8 cellular contexts compared by ENCODE assay signal in genomic region chr9:114322831-114323531, GRCh38. TPM values are rescaled to one million over a fixed set of nuclear protein-coding genes. Genes with fewer than 3 reads are reported as not detected.
DNase-seq lines count a peak whose midpoint lies in the region; ATAC-seq, FAIRE-seq and TF ChIP-seq lines count a peak whose summit lies in the region.
"Not testable (repeated sequence)": the region's sequence is repeated elsewhere in the genome, so short reads cannot be mapped to it uniquely, and the experiment has no call there.
"Had no signal": no experiment of that assay in that cellular context is flagged by ENCODE, and none has a peak within 500 bp of the region (broad histone marks: within the 10 kb centered on the region; RNA-seq: fewer than 3 reads in every experiment).

Gene ORM1 (plus strand): TSS chr9:114323098. CDS start chr9:114323134, 36 bp downstream.

- POLR2A ChIA-PET in K562 (lab: Yijun Ruan, JAX): interaction anchor here (0.7 kb wide), 1 partner anchor 18 kb away, joined by 4 read pairs; no protein-coding TSS in a partner anchor
- POLR2A ChIA-PET in HepG2 (lab: Yijun Ruan, JAX): interaction anchor here (1.2 to 1.9 kb wide), 3 partner anchors 9 to 242 kb away, joined by 4 read pairs; no protein-coding TSS in a partner anchor

- not testable (repeated sequence) for H3K9me3 ChIP-seq in K562 (replicated peaks; ENCODE audit: control insufficient read depth, insufficient read depth, low read depth, low read length); HepG2 (ENCODE audit: low read length)

- TF ChIP-seq CTCF in HFFc6 (IDR thresholded peaks at IDR 0.05); K562 (IDR thresholded peaks at IDR 0.05 in 2 of 3, conservative IDR thresholded peaks at IDR 0.05 in 1 of 3; ENCODE audit: insufficient read depth in 2 of 3, low read depth in 1 of 3, low read length in 3 of 3); HepG2 (CRISPR knock-in tag; IDR thresholded peaks at IDR 0.05): not testable (repeated sequence)

- TF ChIP-seq RAD21 in K562 (CRISPR knock-in tag; conservative IDR thresholded peaks at IDR 0.05 in 1 of 2, IDR thresholded peaks at IDR 0.05 in 1 of 2); HepG2 (CRISPR knock-in tag; IDR thresholded peaks at IDR 0.05): not testable (repeated sequence)

- CTCF ChIA-PET in activated CD8-positive, alpha-beta memory T cell treated with anti-CD3 and anti-CD28 coated beads, Interleukin-2, amount 10 ng/mL, durations not matched to agents 7 days and 5 days (lab: Charles Lee); K562 (lab: Yijun Ruan, JAX; ENCODE audit: low intra/inter-chr PET ratio); HepG2 (lab: Yijun Ruan, JAX; ENCODE audit: low intra/inter-chr PET ratio, low total read pairs): not testable (repeated sequence)

- FAIRE-seq in K562 (lab: Jason Lieb, UNC): not testable (repeated sequence)
- peak; percentile 100 for FAIRE-seq in HepG2 (lab: Jason Lieb, UNC)

- TF ChIP-seq EP300 in K562 (IDR thresholded peaks at IDR 0.05; ENCODE audit: low read length); HepG2 (IDR thresholded peaks at IDR 0.05; ENCODE audit: low read depth in 2 of 2, low read length in 2 of 2); HepG2 (CRISPR knock-in tag; IDR thresholded peaks at IDR 0.05; ENCODE audit: borderline replicate concordance): not testable (repeated sequence)

- DNase-seq in HFFc6; activated CD8-positive, alpha-beta memory T cell treated with anti-CD3 and anti-CD28 coated beads, Interleukin-2, amount 10 ng/mL, durations not matched to agents 7 days and 5 days; K562 (ENCODE audit: extremely low read depth in 1 of 4, low spot score in 3 of 4); Right ventricle myocardium superior; HepG2 (ENCODE audit: low spot score); mucosa of gallbladder (ENCODE audit: low spot score); stimulated activated naive CD8-positive, alpha-beta T cell treated with anti-CD3 and anti-CD28 coated beads, Interleukin-15, amount 100 ng/mL, for 72 hours: not testable (repeated sequence)

- not testable (repeated sequence) for H3K36me3 Mint-ChIP-seq in HFFc6 (ENCODE audit: low read depth); activated CD8-positive, alpha-beta memory T cell treated with anti-CD3 and anti-CD28 coated beads, Interleukin-2, amount 10 ng/mL, durations not matched to agents 7 days and 5 days

- H3K27ac ChIP-seq in K562 (ENCODE audit: extremely low read depth, low read depth, low read length): not testable (repeated sequence)
- peak within 1 kb of the TSS; percentile 86 for H3K27ac ChIP-seq in HepG2 (ENCODE audit: extremely low read length, insufficient read depth, low read length)

- peak within 1 kb of the TSS; percentile 31; the same call in 1 of the 2 replicates for H3K27ac Mint-ChIP-seq in HFFc6
- H3K27ac Mint-ChIP-seq in activated CD8-positive, alpha-beta memory T cell treated with anti-CD3 and anti-CD28 coated beads, Interleukin-2, amount 10 ng/mL, durations not matched to agents 7 days and 5 days; stimulated activated naive CD8-positive, alpha-beta T cell treated with anti-CD3 and anti-CD28 coated beads, Interleukin-15, amount 100 ng/mL, for 72 hours: not testable (repeated sequence)

- intact Hi-C loops in K562 (cut with micrococcal nuclease); Right ventricle myocardium superior (cut with DNase I); HepG2 (cut with micrococcal nuclease; ENCODE audit: unreplicated experiment): not testable (repeated sequence)

- peaks cover 17 to 42% of the 10 kb centered on the region in 2 experiments; a peak in 4 of 5 replicates for H3K27me3 ChIP-seq in K562 (ENCODE audit: control insufficient read depth in 2 of 2, insufficient read depth in 2 of 2, low read length in 2 of 2)
- not testable (repeated sequence) for H3K27me3 ChIP-seq in HepG2 (ENCODE audit: control insufficient read depth in 1 of 2, insufficient read depth in 2 of 2, low read length in 2 of 2)

- 0% methylated on average over 2 of the region's 15 CpGs for WGBS in K562 (ENCODE audit: insufficient coverage, low coverage, missing lambda C conversion rate)
- WGBS in HepG2 (ENCODE audit: low lambda C conversion rate): no CpG with 5 or more reads among the region's 15 CpGs

- H2AFZ ChIP-seq in K562 (ENCODE audit: low read depth, low read length); HepG2 (ENCODE audit: low read length): not testable (repeated sequence)

- H3K4me1 Mint-ChIP-seq in HFFc6 (ENCODE audit: low read depth): peaks cover 12% of the 10 kb centered on the region
- not testable (repeated sequence) for H3K4me1 Mint-ChIP-seq in activated CD8-positive, alpha-beta memory T cell treated with anti-CD3 and anti-CD28 coated beads, Interleukin-2, amount 10 ng/mL, durations not matched to agents 7 days and 5 days; stimulated activated naive CD8-positive, alpha-beta T cell treated with anti-CD3 and anti-CD28 coated beads, Interleukin-15, amount 100 ng/mL, for 72 hours

- ATAC-seq in activated CD8-positive, alpha-beta memory T cell treated with anti-CD3 and anti-CD28 coated beads, Interleukin-2, amount 10 ng/mL, durations not matched to agents 7 days and 5 days: peak; percentile 15
- ATAC-seq in K562 (peak; percentile 8; the same call in 2 of the 3 replicates), Right ventricle myocardium superior (ENCODE audit: poor library complexity) (peak; percentile 36), HepG2 (peak; percentile 92)
- peak; percentile 42 for ATAC-seq in stimulated activated naive CD8-positive, alpha-beta T cell treated with anti-CD3 and anti-CD28 coated beads, Interleukin-15, amount 100 ng/mL, for 72 hours

- BruUV-seq in K562 (replicated peaks; lab: Mats Ljungman, UMichigan); HepG2 (replicated peaks; lab: Mats Ljungman, UMichigan): not testable (repeated sequence)

- not testable (repeated sequence) for H3K9me1 ChIP-seq in K562 (ENCODE audit: control insufficient read depth, insufficient read depth, low read length)

- not testable (repeated sequence) for H3K36me3 ChIP-seq in K562 (ENCODE audit: control insufficient read depth, insufficient read depth, low read length); HepG2 (replicated peaks in 1 of 2; ENCODE audit: control insufficient read depth in 1 of 2, insufficient read depth in 2 of 2, low read length in 2 of 2)

- not testable (repeated sequence) for H3K9me3 Mint-ChIP-seq in HFFc6; activated CD8-positive, alpha-beta memory T cell treated with anti-CD3 and anti-CD28 coated beads, Interleukin-2, amount 10 ng/mL, durations not matched to agents 7 days and 5 days (ENCODE audit: low read depth); stimulated activated naive CD8-positive, alpha-beta T cell treated with anti-CD3 and anti-CD28 coated beads, Interleukin-15, amount 100 ng/mL, for 72 hours

- in situ Hi-C loops in K562 (cut with MboI); HepG2 (cut with HindIII; ENCODE audit: extremely low pct_ligation_motif_present, low pct_unique_long_range_greater_than_20kb): not testable (repeated sequence)

- H3K79me2 ChIP-seq in K562 (ENCODE audit: control insufficient read depth, insufficient read depth, low read length): not testable (repeated sequence)
- peaks cover 13% of the 10 kb centered on the region for H3K79me2 ChIP-seq in HepG2 (ENCODE audit: insufficient read depth, low read length)

- H3K4me2 ChIP-seq in K562 (ENCODE audit: insufficient read depth, low read length): not testable (repeated sequence)
- H3K4me2 ChIP-seq in HepG2 (ENCODE audit: low read depth, low read length): peak within 1 kb of the TSS; percentile 75

- not testable (repeated sequence) for H4K20me1 ChIP-seq in K562 (replicated peaks; ENCODE audit: control insufficient read depth, insufficient read depth, low read length); HepG2 (ENCODE audit: insufficient read depth, low read length)

- not testable (repeated sequence) for H3K4me1 ChIP-seq in K562 (replicated peaks in 1 of 2; ENCODE audit: control insufficient read depth in 2 of 2, insufficient read depth in 2 of 2, low read length in 2 of 2)
- H3K4me1 ChIP-seq in HepG2 (ENCODE audit: insufficient read depth, low read length): peaks cover 50% of the 10 kb centered on the region

- not testable (repeated sequence) for H3K4me3 ChIP-seq in K562
- peak within 1 kb of the TSS; percentile 44 to 64 (median 51) for H3K4me3 ChIP-seq in HepG2 (replicated peaks in 1 of 3; ENCODE audit: insufficient read depth in 1 of 3, low read depth in 2 of 3, low read length in 3 of 3)

- H3K4me3 Mint-ChIP-seq in HFFc6; activated CD8-positive, alpha-beta memory T cell treated with anti-CD3 and anti-CD28 coated beads, Interleukin-2, amount 10 ng/mL, durations not matched to agents 7 days and 5 days; stimulated activated naive CD8-positive, alpha-beta T cell treated with anti-CD3 and anti-CD28 coated beads, Interleukin-15, amount 100 ng/mL, for 72 hours: not testable (repeated sequence)

- TF ChIP-seq POLR2A in K562 (conservative IDR thresholded peaks at IDR 0.05); HepG2 (IDR thresholded peaks at IDR 0.05; ENCODE audit: insufficient read depth in 1 of 2, low read depth in 2 of 2, low read length in 2 of 2): not testable (repeated sequence)

- not testable (repeated sequence) for H3K9ac ChIP-seq in K562 (ENCODE audit: insufficient read depth in 1 of 2, low read depth in 2 of 2, low read length in 2 of 2)
- H3K9ac ChIP-seq in HepG2 (ENCODE audit: insufficient read depth, low read depth, low read length): peak within 1 kb of the TSS; percentile 70

- not testable (repeated sequence) for H3K27me3 Mint-ChIP-seq in HFFc6 (ENCODE audit: insufficient read depth); activated CD8-positive, alpha-beta memory T cell treated with anti-CD3 and anti-CD28 coated beads, Interleukin-2, amount 10 ng/mL, durations not matched to agents 7 days and 5 days; stimulated activated naive CD8-positive, alpha-beta T cell treated with anti-CD3 and anti-CD28 coated beads, Interleukin-15, amount 100 ng/mL, for 72 hours

RNA-seq across cellular contexts. Expression of gene ORM1, which starts in this region (rescaled TPM):
- not detected for total RNA-seq in HFFc6 (2021; fragmentation: NEBNext Ultra II Directional; extraction: Animal tissue kit (Norgen Biotek cat#: 25700))
- total RNA-seq in activated CD8-positive, alpha-beta memory T cell treated with anti-CD3 and anti-CD28 coated beads, Interleukin-2, amount 10 ng/mL, durations not matched to agents 7 days and 5 days: not detected
- total RNA-seq in K562 (2011; cell fraction: chromatin; rRNA removed; ENCODE audit: low replicate concordance): not detected in 2 replicates
- not detected in 2 replicates for total RNA-seq in K562 (2011; cell fraction: nucleolus; rRNA removed)
- total RNA-seq in K562 (2011; cell fraction: nucleoplasm; rRNA removed): not detected in 2 replicates
- not detected in 2 replicates for total RNA-seq in K562 (2014; rRNA removed)
- total RNA-seq in K562 (2014; rRNA removed; fragmentation: Illumina TruSeq; extraction: Trizol): not detected in 2 replicates
- total RNA-seq in K562 (2015; rRNA removed; fragmentation: Illumina TruSeq; extraction: Trizol): not detected in 2 replicates
- total RNA-seq in K562 (2021): 2.9 and 3.4 TPM in 2 replicates
- polyA plus RNA-seq in K562 (2011; rRNA removed): not detected in 2 replicates
- not detected in 2 replicates for polyA plus RNA-seq in K562 (2011; cell fraction: cytosol; rRNA removed)
- not detected in 2 replicates for polyA plus RNA-seq in K562 (2011; cell fraction: nucleus; rRNA removed)
- polyA plus RNA-seq in K562 (2012): not detected in 2 replicates
- polyA plus RNA-seq in K562 (2014; fragmentation: Illumina TruSeq; extraction: Trizol): not detected in 2 replicates
- not detected for polyA plus RNA-seq in K562 (2014; fragmentation: Nextera tagmentation; extraction: Ambion mirVana)
- polyA plus RNA-seq in K562 (2014; rRNA removed): not detected in 2 replicates
- polyA minus RNA-seq in K562 (2011; rRNA and poly(A)+ RNA removed): not detected in 2 replicates
- not detected in 2 replicates for polyA minus RNA-seq in K562 (2011; cell fraction: cytosol; rRNA and poly(A)+ RNA removed)
- polyA minus RNA-seq in K562 (2011; cell fraction: nucleus; rRNA and poly(A)+ RNA removed): not detected in 2 replicates
- total RNA-seq in Right ventricle myocardium superior: 1.2 TPM
- total RNA-seq in HepG2 (2016; rRNA removed; fragmentation: Illumina TruSeq; extraction: Trizol): 327 and 699 TPM in 2 replicates
- total RNA-seq in HepG2 (2016; cell fraction: cytosol; rRNA removed; fragmentation: Illumina TruSeq; extraction: Trizol; ENCODE audit: low read depth): 148 and 154 TPM in 2 replicates
- total RNA-seq in HepG2 (2016; cell fraction: insoluble cytoplasmic fraction; rRNA removed; fragmentation: Illumina TruSeq; extraction: Trizol): 343 and 706 TPM in 2 replicates
- 103 and 109 TPM in 2 replicates for total RNA-seq in HepG2 (2016; cell fraction: membrane; rRNA removed; fragmentation: Illumina TruSeq; extraction: Trizol)
- total RNA-seq in HepG2 (2016; cell fraction: nucleus; rRNA removed; fragmentation: Illumina TruSeq; extraction: Trizol): 507 and 557 TPM in 2 replicates
- polyA plus RNA-seq in HepG2 (2011; rRNA removed): 1,180 and 1,355 TPM in 2 replicates
- polyA plus RNA-seq in HepG2 (2011; cell fraction: cytosol; rRNA removed): 1,385 and 1,736 TPM in 2 replicates
- polyA plus RNA-seq in HepG2 (2011; cell fraction: nucleus; rRNA removed): 375 and 530 TPM in 2 replicates
- 373 and 660 TPM in 2 replicates for polyA plus RNA-seq in HepG2 (2012)
- 188 and 210 TPM in 2 replicates for polyA plus RNA-seq in HepG2 (2016; cell fraction: cytosol; fragmentation: Illumina TruSeq; extraction: Trizol; ENCODE audit: low read depth)
- 388 and 407 TPM in 2 replicates for polyA plus RNA-seq in HepG2 (2016; cell fraction: insoluble cytoplasmic fraction; fragmentation: Illumina TruSeq; extraction: Trizol; ENCODE audit: low read depth)
- 103 and 105 TPM in 2 replicates for polyA plus RNA-seq in HepG2 (2016; cell fraction: membrane; fragmentation: Illumina TruSeq; extraction: Trizol; ENCODE audit: low read depth)
- 956 and 1,026 TPM in 2 replicates for polyA plus RNA-seq in HepG2 (2016; cell fraction: nucleus; fragmentation: Illumina TruSeq; extraction: Trizol; ENCODE audit: insufficient read depth, low read depth)
- 0.30 and 495 TPM in 2 replicates for polyA minus RNA-seq in HepG2 (2011; rRNA and poly(A)+ RNA removed; ENCODE audit: low replicate concordance)
- polyA minus RNA-seq in HepG2 (2011; cell fraction: cytosol; rRNA and poly(A)+ RNA removed): 195 and 257 TPM in 2 replicates
- 78.8 and 152 TPM in 2 replicates for polyA minus RNA-seq in HepG2 (2011; cell fraction: nucleus; rRNA and poly(A)+ RNA removed)
- 12.7 TPM for total RNA-seq in mucosa of gallbladder
- total RNA-seq: CD4-positive, alpha-beta memory T cell had no signal
- polyA plus RNA-seq: CD4-positive, alpha-beta memory T cell had no signal

Comparison
In these comparisons a context has a peak if more than half of its experiments do, and no peak if none do; other contexts are left out.
1. RNA of gene ORM1 (polyA plus RNA-seq): 103 to 1,736 TPM in HepG2; not detected in K562; every median in the first group is over 10 times any median in the second.
2. Peak in ATAC-seq in activated CD8-positive, alpha-beta memory T cell treated with anti-CD3 and anti-CD28 coated beads, Interleukin-2, amount 10 ng/mL, durations not matched to agents 7 days and 5 days; RNA of the gene not detected or under 1 TPM.
3. ATAC-seq: peak in every context shown above with its lines; median percentile 92 in HepG2; 42 in stimulated activated naive CD8-positive, alpha-beta T cell treated with anti-CD3 and anti-CD28 coated beads, Interleukin-15, amount 100 ng/mL, for 72 hours; 36 in Right ventricle myocardium superior; 15 in activated CD8-positive, alpha-beta memory T cell treated with anti-CD3 and anti-CD28 coated beads, Interleukin-2, amount 10 ng/mL, durations not matched to agents 7 days and 5 days; 8 in K562.